ENCODE assay signal across 8 cellular contexts in genomic region chr4:10089346-10089745, GRCh38. TPM values are rescaled to one million over a fixed set of nuclear protein-coding genes. Genes with fewer than 3 reads are reported as not detected.
DNase-seq lines count a peak whose midpoint lies in the region; ATAC-seq and TF ChIP-seq lines count a peak whose summit lies in the region.

No MANE protein-coding gene starts in this region.

- H2BK12ac ChIP-seq in mesenchymal stem cell (ENCODE audit: low read length in 2 of 2), result no peak overlapping the region

- H3K23ac ChIP-seq in mesenchymal stem cell (ENCODE audit: low read length in 2 of 2), result no peak overlapping the region

- no peak overlapping the region for H2BK120ac ChIP-seq in mesenchymal stem cell (ENCODE audit: low read depth, low read length)

- H2AFZ ChIP-seq in mesenchymal stem cell (ENCODE audit: low read depth, low read length), result no peak overlapping the region

- H3K27me3 ChIP-seq in BJ (ENCODE audit: control insufficient read depth, insufficient read depth, low read length) (no peaks in the 10 kb centered on the region), mesenchymal stem cell (ENCODE audit: control insufficient read depth in 1 of 2, insufficient read depth in 1 of 2, low read length in 2 of 2) (no peaks in the 10 kb centered on the region)

- H3K14ac ChIP-seq in mesenchymal stem cell (ENCODE audit: low read length in 2 of 2), result no peak overlapping the region

- H3K4me1 ChIP-seq in mesenchymal stem cell (ENCODE audit: control insufficient read depth, insufficient read depth, low read depth, low read length), result peaks cover 90% of the 10 kb centered on the region

- H4K8ac ChIP-seq in mesenchymal stem cell (ENCODE audit: low read length), result no peak overlapping the region

- H2BK15ac ChIP-seq in mesenchymal stem cell (ENCODE audit: low read depth, poor library complexity, severe bottlenecking), result no peak overlapping the region

- no peak overlapping the region for H2AK5ac ChIP-seq in mesenchymal stem cell (ENCODE audit: low read length, severe bottlenecking)

- peaks cover 55% of the 10 kb centered on the region for H3K36me3 Mint-ChIP-seq in endothelial cell (ENCODE audit: low read depth, unreplicated experiment)

- H3K79me1 ChIP-seq in mesenchymal stem cell (replicated peaks; ENCODE audit: low read length, poor library complexity, severe bottlenecking), result peaks cover 6% of the 10 kb centered on the region

- H3K27me3 Mint-ChIP-seq in endothelial cell (ENCODE audit: unreplicated experiment), result peaks cover 14% of the 10 kb centered on the region

- POLR2A ChIA-PET in BJ (lab: Charles Lee), result no interaction called here

- ATAC-seq in GM21390 (IDR thresholded peaks at IDR 0.05; ENCODE audit: unreplicated experiment) (no peak), HG02870 (IDR thresholded peaks at IDR 0.05; ENCODE audit: unreplicated experiment) (no peak)

- H2BK5ac ChIP-seq in mesenchymal stem cell (ENCODE audit: low read depth, low read length, poor library complexity, severe bottlenecking), result no peak overlapping the region

- H3K36me3 ChIP-seq in BJ (ENCODE audit: control insufficient read depth, insufficient read depth, low read length) (peaks cover 73% of the 10 kb centered on the region), mesenchymal stem cell (ENCODE audit: control insufficient read depth in 1 of 2, insufficient read depth in 2 of 2, low read depth in 1 of 2, low read length in 2 of 2) (peaks cover 69 to 95% of the 10 kb centered on the region in 2 experiments)

- H3K4me2 ChIP-seq in mesenchymal stem cell (ENCODE audit: low read length, poor library complexity, severe bottlenecking), result no peak overlapping the region

- no peak overlapping the region for H3K4ac ChIP-seq in mesenchymal stem cell (ENCODE audit: low read depth in 1 of 2, low read length in 2 of 2)

- H3K4me3 ChIP-seq in BJ (ENCODE audit: low read depth, low read length) (no peak overlapping the region), HFF-Myc (replicated peaks; ENCODE audit: low read depth, low read length) (no peak overlapping the region), mesenchymal stem cell (ENCODE audit: insufficient read depth in 1 of 2, low read depth in 1 of 2, low read length in 2 of 2) (no peak overlapping the region)

- no peak overlapping the region for H3K27ac Mint-ChIP-seq in endothelial cell (ENCODE audit: unreplicated experiment)

- WGBS in mesenchymal stem cell, result 95% methylated on average over 11 of the region's 11 CpGs

- H3K18ac ChIP-seq in mesenchymal stem cell (ENCODE audit: low read depth in 1 of 2, low read length in 2 of 2), result no peak overlapping the region

- no peak overlapping the region for H4K91ac ChIP-seq in mesenchymal stem cell (ENCODE audit: low read length)

- peak; percentile 33; the same call in 1 of the 2 replicates for TF ChIP-seq CTCF in BJ (IDR thresholded peaks at IDR 0.05; ENCODE audit: insufficient read depth, low read depth, low read length)
- TF ChIP-seq CTCF in HFF-Myc (IDR thresholded peaks at IDR 0.05; ENCODE audit: low read depth, low read length, missing control alignments), result peak; percentile 42
- TF ChIP-seq CTCF in endothelial cell (IDR thresholded peaks at IDR 0.05; ENCODE audit: unreplicated experiment), result peak; percentile 38

- H3K9me3 Mint-ChIP-seq in endothelial cell (ENCODE audit: unreplicated experiment), result no peaks in the 10 kb centered on the region

- H3K9ac ChIP-seq in mesenchymal stem cell (ENCODE audit: low read length), result no peak overlapping the region

- DNase-seq in BJ (ENCODE audit: low read depth), result no peak
- DNase-seq in HFF-Myc (ENCODE audit: extremely low read depth, low read depth), result no peak
- peak; percentile 26 for DNase-seq in endothelial cell (ENCODE audit: low spot score)
- no peak for DNase-seq in mesenchymal stem cell
- DNase-seq in NCI-H2107 (lab: John Stamatoyannopoulos, UW), result no peak
- no peak for DNase-seq in NCI-H1436 (lab: John Stamatoyannopoulos, UW)

- H3K4me1 Mint-ChIP-seq in endothelial cell (ENCODE audit: unreplicated experiment), result peaks cover 9% of the 10 kb centered on the region

- H3K4me3 Mint-ChIP-seq in endothelial cell (ENCODE audit: unreplicated experiment), result peak overlapping the region; percentile 42

- peak overlapping the region; percentile 84 for H3K27ac ChIP-seq in mesenchymal stem cell (ENCODE audit: low read length, poor library complexity, severe bottlenecking)

- H3K9me3 ChIP-seq in mesenchymal stem cell (ENCODE audit: control insufficient read depth, low read length), result no peaks in the 10 kb centered on the region

- CTCF ChIA-PET in BJ (lab: Yijun Ruan, JAX), result interaction anchor here (2.5 kb wide), 1 partner anchor 13 kb away, joined by 6 read pairs; no protein-coding TSS in a partner anchor

RNA-seq across cellular contexts. Expression of gene WDR1, which starts 27.3 kb away (rescaled TPM):
- 666 and 952 TPM in 2 replicates for polyA plus RNA-seq in BJ (2011; rRNA removed)
- polyA minus RNA-seq in BJ (2011; rRNA and poly(A)+ RNA removed), result 536 and 732 TPM in 2 replicates
- 501 TPM for total RNA-seq in endothelial cell (ENCODE audit: unreplicated experiment)
- polyA plus RNA-seq in mesenchymal stem cell (2013, experiment 1 of 2), result 208 TPM
- 215 TPM for polyA plus RNA-seq in mesenchymal stem cell (2013, experiment 2 of 2)
